Comparison of ENCODE assay signal across 23 cellular contexts in genomic region chr2:208570851-208571763, GRCh38.
DNase-seq lines count a peak whose midpoint lies in the region; ATAC-seq and TF ChIP-seq lines count a peak whose summit lies in the region.
"Had no signal": no experiment of that assay in that cellular context is flagged by ENCODE, and none has a peak within 500 bp of the region (broad histone marks: within the 10 kb centered on the region; RNA-seq: fewer than 3 reads in every experiment).

No MANE protein-coding gene starts in this region.

- H3K9me3 ChIP-seq in OCI-LY7 (ENCODE audit: low read length) (no peaks in the 10 kb centered on the region), duodenal mucosa (ENCODE audit: control insufficient read depth in 1 of 2, low read length in 2 of 2) (no peaks in the 10 kb centered on the region)
- H3K9me3 ChIP-seq: Peyer's patch, tibial nerve had no signal

- intact Hi-C loops in OCI-LY7 (cut with micrococcal nuclease; ENCODE audit: unreplicated experiment) = no loop called here

- no peaks in the 10 kb centered on the region for H3K9me2 ChIP-seq in OCI-LY7 (ENCODE audit: insufficient read depth, low read length)

- H3K9ac ChIP-seq in duodenal mucosa (ENCODE audit: low read depth in 1 of 2, low read length in 2 of 2) = no peak overlapping the region

- H3K27ac ChIP-seq in OCI-LY7 (ENCODE audit: low read depth, low read length, poor library complexity, severe bottlenecking) (no peak overlapping the region), duodenal mucosa (ENCODE audit: low read depth, low read length) (no peak overlapping the region)
- H3K27ac ChIP-seq: coronary artery, epithelial cell of prostate, Peyer's patch, tibial nerve had no signal

- H2AFZ ChIP-seq in OCI-LY7 (ENCODE audit: low read length) = no peak overlapping the region

- no peaks in the 10 kb centered on the region for H3K9me3 Mint-ChIP-seq in progenitor cell of endocrine pancreas (ENCODE audit: low read depth)

- peaks cover 10% of the 10 kb centered on the region for H3K4me1 Mint-ChIP-seq in progenitor cell of endocrine pancreas (ENCODE audit: low read depth)

- no peaks in the 10 kb centered on the region for H3K36me3 Mint-ChIP-seq in progenitor cell of endocrine pancreas (ENCODE audit: insufficient read depth)

- CTCF ChIA-PET in OCI-LY7 (lab: Charles Lee; ENCODE audit: unreplicated experiment) = no interaction called here

- DNase-seq in DMS 273 (lab: John Stamatoyannopoulos, UW; ENCODE audit: unreplicated experiment) (peak; percentile 6), DMS 273 treated with DMSO at 0.1 percent for 48 hours (lab: John Stamatoyannopoulos, UW) (no peak), OCI-LY7 (ENCODE audit: low spot score) (no peak), progenitor cell of endocrine pancreas (ENCODE audit: low spot score, unreplicated experiment) (no peak), HK-2 (ENCODE audit: unreplicated experiment) (no peak)
- no peak for DNase-seq in activated CD8-positive, alpha-beta memory T cell treated with anti-CD3 and anti-CD28 coated beads, Interleukin-2, amount 50 U/mL, for 4 hours
- DNase-seq: 8988T; activated CD4-positive, CD25-positive, alpha-beta regulatory T cell treated with anti-CD3 and anti-CD28 coated beads, Interleukin-2, amount 50 U/mL, for 72 hours; activated naive CD4-positive, alpha-beta T cell; HCEC 1CT; KBM-7; mesendoderm; NCI-H1417 treated with DMSO at 0.1 percent for 48 hours; NCI-H446; occipital lobe; Peyer's patch; stimulated activated CD4-positive, alpha-beta T cell treated with anti-CD3 and anti-CD28 coated beads, Interleukin-4, amount 100 ng/mL, for 4 hours; T-helper 1 cell had no signal

- peaks cover 21% of the 10 kb centered on the region for H3K27me3 Mint-ChIP-seq in progenitor cell of endocrine pancreas

- peak; percentile 29; the same call in 1 of the 2 replicates for TF ChIP-seq CTCF in OCI-LY7 (conservative IDR thresholded peaks at IDR 0.05; ENCODE audit: low read length)
- TF ChIP-seq CTCF in progenitor cell of endocrine pancreas (IDR thresholded peaks at IDR 0.05; ENCODE audit: unreplicated experiment) = peak; percentile 23

- no peak overlapping the region for H3K4me2 ChIP-seq in OCI-LY7 (ENCODE audit: low read length)

- no peaks in the 10 kb centered on the region for H3K36me3 ChIP-seq in OCI-LY7 (ENCODE audit: insufficient read depth, low read length)
- H3K36me3 ChIP-seq in duodenal mucosa (ENCODE audit: control insufficient read depth in 1 of 2, insufficient read depth in 2 of 2, low read length in 2 of 2) = no peaks in the 10 kb centered on the region
- H3K36me3 ChIP-seq: Peyer's patch had no signal

- H3K4me1 ChIP-seq in OCI-LY7 (ENCODE audit: insufficient read depth, low read length, poor library complexity, severe bottlenecking) = no peaks in the 10 kb centered on the region
- peaks cover 10 to 13% of the 10 kb centered on the region in 2 donors for H3K4me1 ChIP-seq in duodenal mucosa (ENCODE audit: control insufficient read depth in 1 of 2, insufficient read depth in 2 of 2, low read length in 2 of 2)
- H3K4me1 ChIP-seq: Peyer's patch, tibial nerve had no signal

- H3K4me3 ChIP-seq in OCI-LY7 (ENCODE audit: low read depth, low read length, poor library complexity, severe bottlenecking) = no peak overlapping the region
- peak overlapping the region; percentile 9 to 19 for H3K4me3 ChIP-seq in duodenal mucosa (ENCODE audit: low read depth in 1 of 2, low read length in 2 of 2)
- H3K4me3 ChIP-seq: coronary artery, Peyer's patch had no signal

- H3K4me3 Mint-ChIP-seq in progenitor cell of endocrine pancreas (ENCODE audit: low read depth) = no peak overlapping the region

- no peak for ATAC-seq in HG02759 (IDR thresholded peaks at IDR 0.05; ENCODE audit: unreplicated experiment)

- BruUV-seq in OCI-LY7 (replicated peaks; lab: Mats Ljungman, UMichigan) = no TSS peak

- POLR2A ChIA-PET in OCI-LY7 (lab: Charles Lee) = interaction anchor here (0.8 kb wide), 1 partner anchor 11 kb away, joined by 3 read pairs; no protein-coding TSS in a partner anchor

- H3K27ac Mint-ChIP-seq in progenitor cell of endocrine pancreas = no peak overlapping the region

- no peaks in the 10 kb centered on the region for H3K79me2 ChIP-seq in OCI-LY7 (ENCODE audit: insufficient read depth, low read depth, low read length)

- no peaks in the 10 kb centered on the region for H3K27me3 ChIP-seq in duodenal mucosa (ENCODE audit: control insufficient read depth in 1 of 2, insufficient read depth in 2 of 2, low read length in 2 of 2)
- H3K27me3 ChIP-seq: Peyer's patch, tibial nerve had no signal

- no peaks in the 10 kb centered on the region for H4K20me1 ChIP-seq in OCI-LY7 (ENCODE audit: insufficient read depth, low read length)
